15 cellular contexts compared by ENCODE assay signal in genomic region chr10:119706521-119707278, GRCh38. TPM values are rescaled to one million over a fixed set of nuclear protein-coding genes. Genes with fewer than 3 reads are reported as not detected.
DNase-seq lines count a peak whose midpoint lies in the region; ATAC-seq lines count a peak whose summit lies in the region.
"Had no signal": no experiment of that assay in that cellular context is flagged by ENCODE, and none has a peak within 500 bp of the region (broad histone marks: within the 10 kb centered on the region; RNA-seq: fewer than 3 reads in every experiment).

No MANE protein-coding gene starts in this region.

- no peak overlapping the region for H3K27ac ChIP-seq in CD4-positive, alpha-beta memory T cell (ENCODE audit: low read depth, low read length)
- H3K27ac ChIP-seq: HL-60, right atrium auricular region had no signal

- H3K27ac Mint-ChIP-seq in stimulated activated naive CD8-positive, alpha-beta T cell treated with anti-CD3 and anti-CD28 coated beads, Interleukin-15, Interleukin-2, amounts not matched to agents 100 ng/mL and 50 ng/mL, for 24 hours: peak overlapping the region; percentile 97
- peak overlapping the region; percentile 97 for H3K27ac Mint-ChIP-seq in activated naive CD8-positive, alpha-beta T cell treated with anti-CD3 and anti-CD28 coated beads, Interleukin-2, amount 50 U/mL, for 24 hours
- H3K27ac Mint-ChIP-seq in CD4-positive, alpha-beta memory T cell: no peak overlapping the region

- intact Hi-C loops in CD4-positive, alpha-beta memory T cell (cut with micrococcal nuclease): no loop called here

- no peaks in the 10 kb centered on the region for H3K9me3 ChIP-seq in CD4-positive, alpha-beta memory T cell (ENCODE audit: control insufficient read depth in 1 of 2, low read length in 2 of 2)
- H3K9me3 ChIP-seq: right atrium auricular region, thoracic aorta had no signal

- no peak overlapping the region for H3K4me3 Mint-ChIP-seq in stimulated activated naive CD8-positive, alpha-beta T cell treated with anti-CD3 and anti-CD28 coated beads, Interleukin-15, Interleukin-2, amounts not matched to agents 100 ng/mL and 50 ng/mL, for 24 hours
- H3K4me3 Mint-ChIP-seq in activated naive CD8-positive, alpha-beta T cell treated with anti-CD3 and anti-CD28 coated beads, Interleukin-2, amount 50 U/mL, for 24 hours: peak overlapping the region; percentile 29
- peak overlapping the region in 1 of 8 donors; percentile 28 for H3K4me3 Mint-ChIP-seq in CD4-positive, alpha-beta memory T cell

- no peaks in the 10 kb centered on the region for H3K27me3 ChIP-seq in CD4-positive, alpha-beta memory T cell (ENCODE audit: insufficient read depth, low read length)
- H3K27me3 ChIP-seq: right atrium auricular region had no signal

- peaks cover 50% of the 10 kb centered on the region for H3K9me3 Mint-ChIP-seq in stimulated activated naive CD8-positive, alpha-beta T cell treated with anti-CD3 and anti-CD28 coated beads, Interleukin-15, Interleukin-2, amounts not matched to agents 100 ng/mL and 50 ng/mL, for 24 hours
- peaks cover 61% of the 10 kb centered on the region for H3K9me3 Mint-ChIP-seq in activated naive CD8-positive, alpha-beta T cell treated with anti-CD3 and anti-CD28 coated beads, Interleukin-2, amount 50 U/mL, for 24 hours
- H3K9me3 Mint-ChIP-seq in CD4-positive, alpha-beta memory T cell: peaks cover 2 to 37% (median 22%) of the 10 kb centered on the region in 8 donors

- DNase-seq in stimulated activated naive CD8-positive, alpha-beta T cell treated with anti-CD3 and anti-CD28 coated beads, Interleukin-15, Interleukin-2, amounts not matched to agents 100 U/mL and 50 U/mL, for 24 hours: no peak
- DNase-seq in NCI-H82 (lab: John Stamatoyannopoulos, UW) (peak; percentile 99), NCI-H510A (lab: John Stamatoyannopoulos, UW) (no peak)
- DNase-seq in activated naive CD8-positive, alpha-beta T cell treated with anti-CD3 and anti-CD28 coated beads, Interleukin-2, amount 50 U/mL, for 24 hours: no peak
- no peak for DNase-seq in CD4-positive, alpha-beta memory T cell
- DNase-seq: activated CD4-positive, CD25-positive, alpha-beta regulatory T cell treated with anti-CD3 and anti-CD28 coated beads, Interleukin-2, amount 50 U/mL, for 72 hours; C1 segment of cervical spinal cord; cortex of kidney; Kasumi-1 had no signal

- H3K36me3 ChIP-seq in CD4-positive, alpha-beta memory T cell (ENCODE audit: insufficient read depth, low read length): no peaks in the 10 kb centered on the region
- H3K36me3 ChIP-seq: right atrium auricular region, thoracic aorta had no signal

- peaks cover 60% of the 10 kb centered on the region for H3K36me3 Mint-ChIP-seq in stimulated activated naive CD8-positive, alpha-beta T cell treated with anti-CD3 and anti-CD28 coated beads, Interleukin-15, Interleukin-2, amounts not matched to agents 100 ng/mL and 50 ng/mL, for 24 hours (ENCODE audit: low read depth)
- peaks cover 61% of the 10 kb centered on the region for H3K36me3 Mint-ChIP-seq in activated naive CD8-positive, alpha-beta T cell treated with anti-CD3 and anti-CD28 coated beads, Interleukin-2, amount 50 U/mL, for 24 hours (ENCODE audit: low read depth)
- H3K36me3 Mint-ChIP-seq in CD4-positive, alpha-beta memory T cell: peaks cover 4 to 16% of the 10 kb centered on the region in 2 donors

- no peaks in the 10 kb centered on the region for H3K27me3 Mint-ChIP-seq in stimulated activated naive CD8-positive, alpha-beta T cell treated with anti-CD3 and anti-CD28 coated beads, Interleukin-15, Interleukin-2, amounts not matched to agents 100 ng/mL and 50 ng/mL, for 24 hours
- no peaks in the 10 kb centered on the region for H3K27me3 Mint-ChIP-seq in activated naive CD8-positive, alpha-beta T cell treated with anti-CD3 and anti-CD28 coated beads, Interleukin-2, amount 50 U/mL, for 24 hours
- peaks cover 2 to 7% of the 10 kb centered on the region in 2 donors for H3K27me3 Mint-ChIP-seq in CD4-positive, alpha-beta memory T cell

- peaks cover 85% of the 10 kb centered on the region for H3K4me1 Mint-ChIP-seq in stimulated activated naive CD8-positive, alpha-beta T cell treated with anti-CD3 and anti-CD28 coated beads, Interleukin-15, Interleukin-2, amounts not matched to agents 100 ng/mL and 50 ng/mL, for 24 hours (ENCODE audit: low read depth)
- H3K4me1 Mint-ChIP-seq in activated naive CD8-positive, alpha-beta T cell treated with anti-CD3 and anti-CD28 coated beads, Interleukin-2, amount 50 U/mL, for 24 hours: peaks cover 82% of the 10 kb centered on the region
- peaks cover 6 to 15% (median 13%) of the 10 kb centered on the region in 4 donors for H3K4me1 Mint-ChIP-seq in CD4-positive, alpha-beta memory T cell

- CTCF ChIA-PET in CD4-positive, alpha-beta memory T cell (lab: Charles Lee; ENCODE audit: partially characterized antibody): no interaction called here

- peaks cover 17% of the 10 kb centered on the region for H3K4me1 ChIP-seq in CD4-positive, alpha-beta memory T cell (ENCODE audit: insufficient read depth, low read length)
- H3K4me1 ChIP-seq: right atrium auricular region had no signal

- POLR2A ChIA-PET in CD4-positive, alpha-beta memory T cell (lab: Charles Lee; ENCODE audit: partially characterized antibody): interaction anchor here (1.0 kb wide), 1 partner anchor 19 kb away, joined by 3 read pairs; the partner anchor contains the start of gene INPP5F

- no peak overlapping the region for H3K4me3 ChIP-seq in CD4-positive, alpha-beta memory T cell (ENCODE audit: low read length in 2 of 2)
- H3K4me3 ChIP-seq: right atrium auricular region, thoracic aorta had no signal

- no peak for ATAC-seq in stimulated activated naive CD8-positive, alpha-beta T cell treated with anti-CD3 and anti-CD28 coated beads, Interleukin-15, Interleukin-2, amounts not matched to agents 100 U/mL and 50 U/mL, for 24 hours
- ATAC-seq in activated naive CD8-positive, alpha-beta T cell treated with anti-CD3 and anti-CD28 coated beads, Interleukin-2, amount 50 U/mL, for 24 hours: no peak
- ATAC-seq in GM18870 (IDR thresholded peaks at IDR 0.05; ENCODE audit: unreplicated experiment): no peak
- ATAC-seq: Right ventricle myocardium inferior had no signal

RNA-seq across cellular contexts. Expression of gene INPP5F, which starts 19.1 kb away (rescaled TPM):
- 10 to 100 TPM; 10.6 to 10.9 TPM for total RNA-seq in CD4-positive, alpha-beta memory T cell
- 1 to 10 TPM; 3.6 to 5.5 TPM for polyA plus RNA-seq in CD4-positive, alpha-beta memory T cell

RNA-seq across cellular contexts. Expression of gene BAG3, which starts 55.5 kb away (rescaled TPM):
- 10 to 100 TPM; 20.8 to 21.6 TPM for total RNA-seq in CD4-positive, alpha-beta memory T cell
- 10 to 100 TPM in 1 of 2 donors, 1 to 10 TPM in 1; 8.5 to 27.3 TPM for polyA plus RNA-seq in CD4-positive, alpha-beta memory T cell

Comparison
In these comparisons a context has a peak if more than half of its experiments do, and no peak if none do; other contexts are left out.
1. H3K27ac Mint-ChIP-seq: peak in stimulated activated naive CD8-positive, alpha-beta T cell treated with anti-CD3 and anti-CD28 coated beads, Interleukin-15, Interleukin-2, amounts not matched to agents 100 ng/mL and 50 ng/mL, for 24 hours (single experiment) and activated naive CD8-positive, alpha-beta T cell treated with anti-CD3 and anti-CD28 coated beads, Interleukin-2, amount 50 U/mL, for 24 hours (single experiment); none in CD4-positive, alpha-beta memory T cell (0 of 7).